Comparison of ENCODE assay signal across 21 cellular contexts in genomic region chr9:110472111-110472510, GRCh38.
"Had no signal": no experiment of that assay in that cellular context is flagged by ENCODE, and none has a peak within 500 bp of the region (broad histone marks: within the 10 kb centered on the region; RNA-seq: fewer than 3 reads in every experiment).

No MANE protein-coding gene starts in this region.

- H3K27ac ChIP-seq: SJSA1, SK-N-MC had no signal

- H3K4me3 ChIP-seq: MG63, SJSA1, SK-N-MC had no signal

- DNase-seq: IMR-90, Karpas-422, KG1, MG63, NCI-H1092, NCI-H1105 treated with DMSO at 0.1 percent for 48 hours, NCI-H1417 treated with DMSO at 0.1 percent for 48 hours, NCI-H146, NCI-H1694 treated with DMSO at 0.1 percent for 48 hours, NCI-H1930, NCI-H2081, NCI-H2107, NCI-H2227 treated with DMSO at 0.1 percent for 48 hours, NCI-H526, NCI-H774, Right ventricle myocardium superior, RPMI8226, SIG-M5, T-helper 2 cell had no signal

- H3K4me1 ChIP-seq: SJSA1 had no signal

- H3K36me3 ChIP-seq: SJSA1 had no signal

- H3K27me3 ChIP-seq: MG63, SJSA1 had no signal
